Comparison of ENCODE assay signal across 19 cellular contexts in genomic region chr9:99142275-99142674, GRCh38.
"Had no signal": no experiment of that assay in that cellular context is flagged by ENCODE, and none has a peak within 500 bp of the region (broad histone marks: within the 10 kb centered on the region; RNA-seq: fewer than 3 reads in every experiment).

No MANE protein-coding gene starts in this region.

- H3K27ac Mint-ChIP-seq: activated naive CD4-positive, alpha-beta T cell treated with anti-CD3 and anti-CD28 coated beads for 36 hours; activated naive CD8-positive, alpha-beta T cell treated with anti-CD3 and anti-CD28 coated beads, Interleukin-2, amount 50 U/mL, for 24 hours; activated T-helper 2 cell treated with anti-CD3 and anti-CD28 coated beads, Interferon-gamma antibody, Interleukin-2, Interleukin-4, amounts not matched to agents 10 μg/mL and 5 μg/mL and 100 μg/mL, durations not matched to agents 14 hours and 24 hours and 36 hours; stimulated activated naive CD8-positive, alpha-beta T cell treated with anti-CD3 and anti-CD28 coated beads, Interleukin-15, amount 100 ng/mL, for 72 hours had no signal

- H3K4me3 Mint-ChIP-seq: activated naive CD4-positive, alpha-beta T cell treated with anti-CD3 and anti-CD28 coated beads for 36 hours; activated naive CD8-positive, alpha-beta T cell treated with anti-CD3 and anti-CD28 coated beads, Interleukin-2, amount 50 U/mL, for 24 hours; central memory CD8-positive, alpha-beta T cell; naive B cell; stimulated activated naive CD8-positive, alpha-beta T cell treated with anti-CD3 and anti-CD28 coated beads, Interleukin-15, amount 100 ng/mL, for 72 hours had no signal

- H3K9me3 ChIP-seq: colonic mucosa, left ventricle myocardium inferior, upper lobe of right lung had no signal

- H2AFZ ChIP-seq: parathyroid adenoma had no signal

- H3K27ac ChIP-seq: colonic mucosa, left ventricle myocardium inferior, parathyroid adenoma, upper lobe of right lung had no signal

- DNase-seq: activated CD4-positive, alpha-beta T cell treated with anti-CD3 and anti-CD28 coated beads, Interleukin-2, amount 50 U/mL, for 4 hours; activated CD4-positive, CD25-positive, alpha-beta regulatory T cell treated with anti-CD3 and anti-CD28 coated beads, Interleukin-2, amount 50 U/mL, for 72 hours; activated naive CD4-positive, alpha-beta T cell treated with anti-CD3 and anti-CD28 coated beads for 36 hours; activated naive CD8-positive, alpha-beta T cell treated with anti-CD3 and anti-CD28 coated beads, Interleukin-2, amount 50 U/mL, for 24 hours; activated T-cell treated with anti-CD3 and anti-CD28 coated beads, Interleukin-2, amount 50 U/mL, for 1 hour; aorta; colonic mucosa; erythroblast; foreskin melanocyte; left ventricle myocardium inferior; naive B cell; retina; stimulated activated CD4-positive, alpha-beta T cell treated with anti-CD3 and anti-CD28 coated beads, Interleukin-15, amount 100 ng/mL, for 24 hours; stimulated activated CD4-positive, alpha-beta T cell treated with anti-CD3 and anti-CD28 coated beads, Interleukin-2, amount 100 ng/mL, for 48 hours; stimulated activated naive CD8-positive, alpha-beta T cell treated with anti-CD3 and anti-CD28 coated beads, Interleukin-15, amount 100 ng/mL, for 72 hours; upper lobe of right lung had no signal

- H3K79me2 ChIP-seq: parathyroid adenoma had no signal

- H3K9me3 Mint-ChIP-seq: activated naive CD4-positive, alpha-beta T cell treated with anti-CD3 and anti-CD28 coated beads for 36 hours; activated naive CD8-positive, alpha-beta T cell treated with anti-CD3 and anti-CD28 coated beads, Interleukin-2, amount 50 U/mL, for 24 hours; activated T-helper 2 cell treated with anti-CD3 and anti-CD28 coated beads, Interferon-gamma antibody, Interleukin-2, Interleukin-4, amounts not matched to agents 10 μg/mL and 5 μg/mL and 100 μg/mL, durations not matched to agents 14 hours and 24 hours and 36 hours; central memory CD8-positive, alpha-beta T cell; naive B cell; stimulated activated naive CD8-positive, alpha-beta T cell treated with anti-CD3 and anti-CD28 coated beads, Interleukin-15, amount 100 ng/mL, for 72 hours had no signal

- H3K4me1 ChIP-seq: colonic mucosa, parathyroid adenoma had no signal

- H3K27me3 ChIP-seq: colonic mucosa, upper lobe of right lung had no signal

- H3K27me3 Mint-ChIP-seq: activated naive CD8-positive, alpha-beta T cell treated with anti-CD3 and anti-CD28 coated beads, Interleukin-2, amount 50 U/mL, for 24 hours; central memory CD8-positive, alpha-beta T cell; naive B cell; stimulated activated naive CD8-positive, alpha-beta T cell treated with anti-CD3 and anti-CD28 coated beads, Interleukin-15, amount 100 ng/mL, for 72 hours had no signal

- ATAC-seq: activated naive CD8-positive, alpha-beta T cell treated with anti-CD3 and anti-CD28 coated beads, Interleukin-2, amount 50 U/mL, for 24 hours; stimulated activated naive CD8-positive, alpha-beta T cell treated with anti-CD3 and anti-CD28 coated beads, Interleukin-15, amount 100 ng/mL, for 72 hours; upper lobe of right lung had no signal

- H3K9ac ChIP-seq: parathyroid adenoma had no signal

- H3K4me3 ChIP-seq: colonic mucosa, left ventricle myocardium inferior, upper lobe of right lung had no signal
